Comparison of ENCODE assay signal across 8 cellular contexts in genomic region chr1:209692745-209693504, GRCh38. TPM values are rescaled to one million over a fixed set of nuclear protein-coding genes. Genes with fewer than 3 reads are reported as not detected.
DNase-seq lines count a peak whose midpoint lies in the region; ATAC-seq and TF ChIP-seq lines count a peak whose summit lies in the region.

No MANE protein-coding gene starts in this region.

- no peaks in the 10 kb centered on the region for H3K9me3 Mint-ChIP-seq in CD14-positive monocyte
- no peaks in the 10 kb centered on the region for H3K9me3 Mint-ChIP-seq in osteocyte (ENCODE audit: unreplicated experiment)

- intact Hi-C loops in CD14-positive monocyte (cut with micrococcal nuclease): loop anchor here (2.0 to 10.0 kb wide), 6 partner anchors 46 to 116 kb away; no protein-coding TSS in a partner anchor
- intact Hi-C loops in tibial artery (cut with DNase I; ENCODE audit: low total_unique reads): no loop called here

- no peaks in the 10 kb centered on the region for H3K9me2 ChIP-seq in Loucy (replicated peaks; ENCODE audit: low read depth, low read length)

- peaks cover 9 to 26% (median 19%) of the 10 kb centered on the region in 3 donors for H3K27me3 Mint-ChIP-seq in CD14-positive monocyte (ENCODE audit: low read depth in 3 of 3)
- H3K27me3 Mint-ChIP-seq in osteocyte (ENCODE audit: unreplicated experiment): peaks cover 61% of the 10 kb centered on the region

- TF ChIP-seq EP300 in gastroesophageal sphincter (IDR thresholded peaks at IDR 0.05): no peak

- peak overlapping the region; percentile 92 for H2AFZ ChIP-seq in Loucy (ENCODE audit: low read length)

- no peaks in the 10 kb centered on the region for H4K20me1 ChIP-seq in Loucy (ENCODE audit: insufficient read depth, low read length, poor library complexity, severe bottlenecking)

- H3K4me2 ChIP-seq in Loucy (ENCODE audit: low read depth, low read length, poor library complexity, severe bottlenecking): peak overlapping the region; percentile 52

- H3K4me1 ChIP-seq in Loucy (ENCODE audit: insufficient read depth, low read length, poor library complexity, severe bottlenecking) (peaks cover 7% of the 10 kb centered on the region), SJCRH30 (peaks cover 15% of the 10 kb centered on the region), gastroesophageal sphincter (peaks cover 0 to 4% (median 0%) of the 10 kb centered on the region in 3 donors), tibial artery (no peaks in the 10 kb centered on the region)

- H3K27ac Mint-ChIP-seq in CD14-positive monocyte (peak overlapping the region in 2 of 7 donors; percentile 58 to 85), osteocyte (ENCODE audit: unreplicated experiment) (no peak overlapping the region)

- ATAC-seq in GM19468 (IDR thresholded peaks at IDR 0.05; ENCODE audit: extremely low read depth, unreplicated experiment) (peak; percentile 46), gastroesophageal sphincter (peak; percentile 39)

- H3K27me3 ChIP-seq in Loucy (ENCODE audit: insufficient read depth, low read length, poor library complexity, severe bottlenecking) (no peaks in the 10 kb centered on the region), SJCRH30 (no peaks in the 10 kb centered on the region), gastroesophageal sphincter (no peaks in the 10 kb centered on the region), tibial artery (peaks cover 0 to 4% of the 10 kb centered on the region in 2 donors)

- peak; percentile 66 for DNase-seq in CD14-positive monocyte (ENCODE audit: low spot score)
- DNase-seq in SJCRH30: peak; percentile 82 to 91
- peak; percentile 87 for DNase-seq in activated effector memory CD4-positive, alpha-beta T cell treated with anti-CD3 and anti-CD28 coated beads, Interleukin-2, amount 50 U/mL, for 16 hours
- peak; percentile 89 for DNase-seq in osteocyte (ENCODE audit: extremely low spot score, unreplicated experiment)
- peak; percentile 51 to 76 for DNase-seq in tibial artery

- H3K9me3 ChIP-seq in Loucy (ENCODE audit: insufficient read depth, low read depth, low read length) (no peaks in the 10 kb centered on the region), SJCRH30 (replicated peaks) (no peaks in the 10 kb centered on the region), gastroesophageal sphincter (no peaks in the 10 kb centered on the region), tibial artery (no peaks in the 10 kb centered on the region)

- H3K9ac ChIP-seq in Loucy (ENCODE audit: low read depth, low read length, poor library complexity, severe bottlenecking): peak overlapping the region; percentile 13

- H3K36me3 ChIP-seq in Loucy (ENCODE audit: insufficient read depth, low read length) (no peaks in the 10 kb centered on the region), SJCRH30 (no peaks in the 10 kb centered on the region), gastroesophageal sphincter (no peaks in the 10 kb centered on the region), tibial artery (no peaks in the 10 kb centered on the region)

- peak overlapping the region; percentile 34 for H3K4me3 ChIP-seq in Loucy (ENCODE audit: low read length, poor library complexity, severe bottlenecking)
- H3K4me3 ChIP-seq in SJCRH30: no peak overlapping the region
- no peak overlapping the region for H3K4me3 ChIP-seq in gastroesophageal sphincter
- H3K4me3 ChIP-seq in tibial artery: no peak overlapping the region

- H3F3A ChIP-seq in Loucy (ENCODE audit: low read depth): no peaks in the 10 kb centered on the region

- H3K4me1 Mint-ChIP-seq in CD14-positive monocyte (peaks cover 8% of the 10 kb centered on the region), osteocyte (ENCODE audit: unreplicated experiment) (peaks cover 5% of the 10 kb centered on the region)

- H3K79me2 ChIP-seq in Loucy (ENCODE audit: insufficient read depth, low read length): no peaks in the 10 kb centered on the region

- 0% methylated on average over 3 of the region's 3 CpGs for WGBS in gastroesophageal sphincter (ENCODE audit: low coverage in 1 of 2), 2 donors

- peak overlapping the region in 1 of 2 donors; percentile 56 for H3K4me3 Mint-ChIP-seq in CD14-positive monocyte
- no peak overlapping the region for H3K4me3 Mint-ChIP-seq in osteocyte (ENCODE audit: unreplicated experiment)

- H3K27ac ChIP-seq in SJCRH30: no peak overlapping the region
- no peak overlapping the region for H3K27ac ChIP-seq in gastroesophageal sphincter
- no peak overlapping the region for H3K27ac ChIP-seq in tibial artery

- H3K36me3 Mint-ChIP-seq in CD14-positive monocyte (no peaks in the 10 kb centered on the region), osteocyte (ENCODE audit: unreplicated experiment) (no peaks in the 10 kb centered on the region)

- no peak for TF ChIP-seq POLR2A in gastroesophageal sphincter (IDR thresholded peaks at IDR 0.05)

- TF ChIP-seq CTCF in CD14-positive monocyte (IDR thresholded peaks at IDR 0.05) (peak; percentile 93), Loucy (conservative IDR thresholded peaks at IDR 0.05; ENCODE audit: low read length) (peak; percentile 95), gastroesophageal sphincter (IDR thresholded peaks at IDR 0.05) (peak; percentile 77 to 84 (median 81)), osteocyte (IDR thresholded peaks at IDR 0.05) (peak; percentile 93), tibial artery (IDR thresholded peaks at IDR 0.05) (peak; percentile 75 to 80)

RNA-seq across cellular contexts. Expression of gene HSD11B1, which starts 11.7 kb away (rescaled TPM):
- polyA plus RNA-seq in CD14-positive monocyte: not detected
- not detected in 2 replicates for total RNA-seq in SJCRH30 (2014; rRNA removed; shearing (Covaris generic))
- total RNA-seq in gastroesophageal sphincter (10 to 100 TPM in 2 of 4 donors, 1 to 10 TPM in 2; 5.0 to 17.8 (median 8.9) TPM), osteocyte (not detected in 2 replicates)

RNA-seq across cellular contexts. Expression of gene G0S2, which starts 17.7 kb away (rescaled TPM):
- 100 to 1,000 TPM; 176 to 373 TPM for polyA plus RNA-seq in CD14-positive monocyte
- 1.3 and 1.8 TPM in 2 replicates for total RNA-seq in SJCRH30 (2014; rRNA removed; shearing (Covaris generic))
- 10 to 100 TPM in 2 of 4 donors, 1 to 10 TPM in 2; 6.0 to 95.2 (median 11.0) TPM for total RNA-seq in gastroesophageal sphincter
- 0.40 TPM in 1 of 2 replicates, not detected in the other for total RNA-seq in osteocyte

RNA-seq across cellular contexts. Expression of gene LAMB3, which starts 40.7 kb away (rescaled TPM):
- under 1 TPM; 0.30 to 0.67 TPM for polyA plus RNA-seq in CD14-positive monocyte
- 8.9 and 9.1 TPM in 2 replicates for total RNA-seq in SJCRH30 (2014; rRNA removed; shearing (Covaris generic))
- total RNA-seq in gastroesophageal sphincter (10 to 100 TPM in 1 of 4 donors, under 1 TPM in 3; 0.13 to 11.6 (median 0.35) TPM), osteocyte (2.6 and 4.1 TPM in 2 replicates)
